ENCODE assay signal across 41 cellular contexts in genomic region chr5:111170279-111170678, GRCh38.
"Had no signal": no experiment of that assay in that cellular context is flagged by ENCODE, and none has a peak within 500 bp of the region (broad histone marks: within the 10 kb centered on the region; RNA-seq: fewer than 3 reads in every experiment).

No MANE protein-coding gene starts in this region.

- H3K27ac ChIP-seq: body of pancreas, brain microvascular endothelial cell, breast epithelium, cardiac muscle cell, WERI-Rb-1 had no signal

- H3K27me3 Mint-ChIP-seq: activated naive CD4-positive, alpha-beta T cell treated with anti-CD3 and anti-CD28 coated beads, Interleukin-2, amount 10 ng/mL, durations not matched to agents 7 days and 5 days; activated naive CD4-positive, alpha-beta T cell treated with anti-CD3 and anti-CD28 coated beads, Interleukin-2, amount 50 U/mL, for 24 hours; activated naive CD8-positive, alpha-beta T cell; activated naive CD8-positive, alpha-beta T cell treated with anti-CD3 and anti-CD28 coated beads, Interleukin-2, amount 10 ng/mL, durations not matched to agents 7 days and 5 days; activated naive CD8-positive, alpha-beta T cell treated with anti-CD3 and anti-CD28 coated beads, Interleukin-2, amount 50 U/mL, for 24 hours; central memory CD8-positive, alpha-beta T cell had no signal

- H3K4me1 ChIP-seq: body of pancreas, breast epithelium had no signal

- H3K36me3 Mint-ChIP-seq: activated CD8-positive, alpha-beta memory T cell treated with anti-CD3 and anti-CD28 coated beads, Interleukin-2, amount 10 ng/mL, durations not matched to agents 7 days and 5 days; activated naive CD4-positive, alpha-beta T cell treated with anti-CD3 and anti-CD28 coated beads, Interleukin-2, amount 10 ng/mL, durations not matched to agents 7 days and 5 days; activated naive CD4-positive, alpha-beta T cell treated with anti-CD3 and anti-CD28 coated beads, Interleukin-2, amount 50 U/mL, for 24 hours; activated naive CD8-positive, alpha-beta T cell treated with anti-CD3 and anti-CD28 coated beads, Interleukin-2, amount 10 ng/mL, durations not matched to agents 7 days and 5 days; WTC11 had no signal

- ATAC-seq: activated CD4-positive, alpha-beta T cell treated with anti-CD3 and anti-CD28 coated beads for 36 hours; activated CD4-positive, CD25-positive, alpha-beta regulatory T cell treated with anti-CD3 and anti-CD28 coated beads, Interleukin-2, amount 50 U/mL, for 24 hours; activated CD8-positive, alpha-beta memory T cell treated with anti-CD3 and anti-CD28 coated beads, Interleukin-2, amount 10 ng/mL, durations not matched to agents 7 days and 5 days; activated CD8-positive, alpha-beta T cell treated with anti-CD3 and anti-CD28 coated beads, Interleukin-2, amount 10 ng/mL, durations not matched to agents 7 days and 5 days; activated naive CD8-positive, alpha-beta T cell treated with anti-CD3 and anti-CD28 coated beads, Interleukin-2, amount 50 U/mL, for 24 hours; body of pancreas; WTC11 had no signal

- H3K9me3 ChIP-seq: body of pancreas, breast epithelium had no signal

- FAIRE-seq: astrocyte, TTC549 had no signal

- H3K4me3 Mint-ChIP-seq: activated CD4-positive, alpha-beta memory T cell treated with anti-CD3 and anti-CD28 coated beads, Interleukin-2, amount 10 ng/mL, durations not matched to agents 7 days and 5 days; activated CD4-positive, alpha-beta T cell treated with anti-CD3 and anti-CD28 coated beads for 36 hours; activated CD4-positive, alpha-beta T cell treated with anti-CD3 and anti-CD28 coated beads, Interleukin-2, amount 10 ng/mL, durations not matched to agents 7 days and 5 days; activated CD8-positive, alpha-beta memory T cell treated with anti-CD3 and anti-CD28 coated beads, Interleukin-2, amount 10 ng/mL, durations not matched to agents 7 days and 5 days; activated CD8-positive, alpha-beta T cell treated with anti-CD3 and anti-CD28 coated beads, Interleukin-2, amount 10 ng/mL, durations not matched to agents 7 days and 5 days; activated naive CD4-positive, alpha-beta T cell treated with anti-CD3 and anti-CD28 coated beads, Interleukin-2, amount 10 ng/mL, durations not matched to agents 7 days and 5 days; activated naive CD4-positive, alpha-beta T cell treated with anti-CD3 and anti-CD28 coated beads, Interleukin-2, amount 50 U/mL, for 24 hours; activated naive CD8-positive, alpha-beta T cell; activated naive CD8-positive, alpha-beta T cell treated with anti-CD3 and anti-CD28 coated beads, Interleukin-2, amount 10 ng/mL, durations not matched to agents 7 days and 5 days; activated naive CD8-positive, alpha-beta T cell treated with anti-CD3 and anti-CD28 coated beads, Interleukin-2, amount 50 U/mL, for 24 hours; activated T-cell treated with anti-CD3 and anti-CD28 coated beads, Interleukin-2, amount 50 U/mL, for 24 hours; central memory CD8-positive, alpha-beta T cell; T-helper 1 cell treated with Interleukin-12 subunit alpha and Interleukin-12 subunit beta and Interleukin-4 antibody, amounts not matched to agents 30 μg/mL and 1 μg/mL, for 36 hours; T-helper 2 cell treated with Interferon-gamma antibody and Interleukin-4, amounts not matched to agents 5 μg/mL and 100 μg/mL, for 36 hours; WTC11 had no signal

- H3K4me3 ChIP-seq: body of pancreas, breast epithelium, cardiac muscle cell had no signal

- H3K27ac Mint-ChIP-seq: activated CD4-positive, alpha-beta memory T cell treated with anti-CD3 and anti-CD28 coated beads, Interleukin-2, amount 10 ng/mL, durations not matched to agents 7 days and 5 days; activated CD4-positive, alpha-beta T cell treated with anti-CD3 and anti-CD28 coated beads for 36 hours; activated CD4-positive, alpha-beta T cell treated with anti-CD3 and anti-CD28 coated beads, Interleukin-2, amount 10 ng/mL, durations not matched to agents 7 days and 5 days; activated CD8-positive, alpha-beta memory T cell treated with anti-CD3 and anti-CD28 coated beads, Interleukin-2, amount 10 ng/mL, durations not matched to agents 7 days and 5 days; activated CD8-positive, alpha-beta T cell treated with anti-CD3 and anti-CD28 coated beads, Interleukin-2, amount 10 ng/mL, durations not matched to agents 7 days and 5 days; activated naive CD4-positive, alpha-beta T cell treated with anti-CD3 and anti-CD28 coated beads, Interleukin-2, amount 10 ng/mL, durations not matched to agents 7 days and 5 days; activated naive CD4-positive, alpha-beta T cell treated with anti-CD3 and anti-CD28 coated beads, Interleukin-2, amount 50 U/mL, for 24 hours; activated naive CD8-positive, alpha-beta T cell; activated naive CD8-positive, alpha-beta T cell treated with anti-CD3 and anti-CD28 coated beads, Interleukin-2, amount 10 ng/mL, durations not matched to agents 7 days and 5 days; activated naive CD8-positive, alpha-beta T cell treated with anti-CD3 and anti-CD28 coated beads, Interleukin-2, amount 50 U/mL, for 24 hours; activated T-cell treated with anti-CD3 and anti-CD28 coated beads, Interleukin-2, amount 50 U/mL, for 24 hours; activated T-helper 2 cell treated with anti-CD3 and anti-CD28 coated beads, Interferon-gamma antibody, Interleukin-2, Interleukin-4, amounts not matched to agents 10 μg/mL and 5 μg/mL and 100 μg/mL, durations not matched to agents 14 hours and 24 hours and 36 hours; T-helper 1 cell treated with Interleukin-12 subunit alpha and Interleukin-12 subunit beta and Interleukin-4 antibody, amounts not matched to agents 30 μg/mL and 1 μg/mL, for 36 hours; T-helper 2 cell treated with Interferon-gamma antibody and Interleukin-4, amounts not matched to agents 5 μg/mL and 100 μg/mL, for 36 hours; WTC11 had no signal

- H3K36me3 ChIP-seq: brain microvascular endothelial cell, breast epithelium, cardiac muscle cell, WERI-Rb-1 had no signal

- DNase-seq: activated CD4-positive, alpha-beta memory T cell treated with anti-CD3 and anti-CD28 coated beads, Interleukin-2, amount 10 ng/mL, durations not matched to agents 7 days and 5 days; activated CD4-positive, alpha-beta T cell treated with anti-CD3 and anti-CD28 coated beads for 1 hour; activated CD4-positive, alpha-beta T cell treated with anti-CD3 and anti-CD28 coated beads for 36 hours; activated CD4-positive, alpha-beta T cell treated with anti-CD3 and anti-CD28 coated beads for 48 hours; activated CD4-positive, alpha-beta T cell treated with anti-CD3 and anti-CD28 coated beads, Interleukin-2, amount 10 ng/mL, durations not matched to agents 7 days and 5 days; activated CD4-positive, alpha-beta T cell treated with anti-CD3 and anti-CD28 coated beads, Interleukin-2, amount 50 U/mL, for 48 hours; activated CD4-positive, CD25-positive, alpha-beta regulatory T cell; activated CD8-positive, alpha-beta memory T cell treated with anti-CD3 and anti-CD28 coated beads for 24 hours; activated CD8-positive, alpha-beta memory T cell treated with anti-CD3 and anti-CD28 coated beads, Interleukin-2, amount 10 ng/mL, durations not matched to agents 7 days and 5 days; activated CD8-positive, alpha-beta memory T cell treated with anti-CD3 and anti-CD28 coated beads, Interleukin-2, amount 50 U/mL, for 48 hours; activated CD8-positive, alpha-beta T cell treated with anti-CD3 and anti-CD28 coated beads, Interleukin-2, amount 10 ng/mL, durations not matched to agents 7 days and 5 days; activated effector memory CD4-positive, alpha-beta T cell treated with Interleukin-2 at 50 U/mL for 16 hours; activated gamma-delta T cell; activated naive CD4-positive, alpha-beta T cell treated with anti-CD3 and anti-CD28 coated beads, Interleukin-2, amount 10 ng/mL, durations not matched to agents 7 days and 5 days; activated naive CD4-positive, alpha-beta T cell treated with Interleukin-2 at 50 U/mL for 16 hours; activated naive CD8-positive, alpha-beta T cell treated with anti-CD3 and anti-CD28 coated beads, Interleukin-2, amount 10 ng/mL, durations not matched to agents 7 days and 5 days; activated naive CD8-positive, alpha-beta T cell treated with anti-CD3 and anti-CD28 coated beads, Interleukin-2, amount 50 U/mL, for 24 hours; activated T-cell treated with anti-CD3 and anti-CD28 coated beads, Interleukin-2, amount 50 U/mL, for 24 hours; amniotic stem cell; aorta; body of pancreas; brain microvascular endothelial cell; caudate nucleus; cerebellar nuclear complex; SW 1271; T-helper 1 cell; T-helper 2 cell; T-helper 9 cell; WERI-Rb-1 had no signal

- H3K4me1 Mint-ChIP-seq: activated CD4-positive, alpha-beta memory T cell treated with anti-CD3 and anti-CD28 coated beads, Interleukin-2, amount 10 ng/mL, durations not matched to agents 7 days and 5 days; activated CD4-positive, alpha-beta T cell treated with anti-CD3 and anti-CD28 coated beads, Interleukin-2, amount 10 ng/mL, durations not matched to agents 7 days and 5 days; activated CD8-positive, alpha-beta memory T cell treated with anti-CD3 and anti-CD28 coated beads, Interleukin-2, amount 10 ng/mL, durations not matched to agents 7 days and 5 days; activated naive CD4-positive, alpha-beta T cell treated with anti-CD3 and anti-CD28 coated beads, Interleukin-2, amount 10 ng/mL, durations not matched to agents 7 days and 5 days; activated naive CD8-positive, alpha-beta T cell treated with anti-CD3 and anti-CD28 coated beads, Interleukin-2, amount 10 ng/mL, durations not matched to agents 7 days and 5 days; activated naive CD8-positive, alpha-beta T cell treated with anti-CD3 and anti-CD28 coated beads, Interleukin-2, amount 50 U/mL, for 24 hours; central memory CD8-positive, alpha-beta T cell had no signal

- H3K27me3 ChIP-seq: body of pancreas, brain microvascular endothelial cell, breast epithelium, cardiac muscle cell had no signal

- H3K9me3 Mint-ChIP-seq: activated CD4-positive, alpha-beta memory T cell treated with anti-CD3 and anti-CD28 coated beads, Interleukin-2, amount 10 ng/mL, durations not matched to agents 7 days and 5 days; activated naive CD4-positive, alpha-beta T cell treated with anti-CD3 and anti-CD28 coated beads, Interleukin-2, amount 10 ng/mL, durations not matched to agents 7 days and 5 days; activated naive CD4-positive, alpha-beta T cell treated with anti-CD3 and anti-CD28 coated beads, Interleukin-2, amount 50 U/mL, for 24 hours; activated naive CD8-positive, alpha-beta T cell treated with anti-CD3 and anti-CD28 coated beads, Interleukin-2, amount 10 ng/mL, durations not matched to agents 7 days and 5 days; activated naive CD8-positive, alpha-beta T cell treated with anti-CD3 and anti-CD28 coated beads, Interleukin-2, amount 50 U/mL, for 24 hours; activated T-helper 2 cell treated with anti-CD3 and anti-CD28 coated beads, Interferon-gamma antibody, Interleukin-2, Interleukin-4, amounts not matched to agents 10 μg/mL and 5 μg/mL and 100 μg/mL, durations not matched to agents 14 hours and 24 hours and 36 hours; central memory CD8-positive, alpha-beta T cell; T-helper 1 cell treated with Interleukin-12 subunit alpha and Interleukin-12 subunit beta and Interleukin-4 antibody, amounts not matched to agents 30 μg/mL and 1 μg/mL, for 36 hours; T-helper 2 cell treated with Interferon-gamma antibody and Interleukin-4, amounts not matched to agents 5 μg/mL and 100 μg/mL, for 36 hours; WTC11 had no signal
